ENCODE assay signal across 19 cellular contexts in genomic region chr2:201656740-201657139, GRCh38. TPM values are rescaled to one million over a fixed set of nuclear protein-coding genes. Genes with fewer than 3 reads are reported as not detected.
DNase-seq lines count a peak whose midpoint lies in the region; ATAC-seq and TF ChIP-seq lines count a peak whose summit lies in the region.
"Had no signal": no experiment of that assay in that cellular context is flagged by ENCODE, and none has a peak within 500 bp of the region (broad histone marks: within the 10 kb centered on the region; RNA-seq: fewer than 3 reads in every experiment).

No MANE protein-coding gene starts in this region.

- no peak for TF ChIP-seq EP300 in suprapubic skin (IDR thresholded peaks at IDR 0.05)

- no peak overlapping the region for H3K9ac ChIP-seq in BLaER1

- H3K27me3 Mint-ChIP-seq in GM23338 (ENCODE audit: insufficient read depth, low read depth, poor library complexity) (peaks cover 5% of the 10 kb centered on the region), WTC11 (ENCODE audit: low read depth) (no peaks in the 10 kb centered on the region), neural crest cell (ENCODE audit: low read depth) (no peaks in the 10 kb centered on the region)

- H3K9me2 ChIP-seq in GM23338 (ENCODE audit: insufficient read depth) = no peaks in the 10 kb centered on the region

- H3K4me3 ChIP-seq in BLaER1 = no peak overlapping the region
- no peak overlapping the region for H3K4me3 ChIP-seq in GM23338
- no peak overlapping the region for H3K4me3 ChIP-seq in suprapubic skin
- H3K4me3 ChIP-seq: SJSA1 had no signal

- H3K27ac Mint-ChIP-seq in GM23338 = no peak overlapping the region
- no peak overlapping the region for H3K27ac Mint-ChIP-seq in WTC11
- H3K27ac Mint-ChIP-seq in neural crest cell (ENCODE audit: unreplicated experiment) = peak overlapping the region; percentile 44
- H3K27ac Mint-ChIP-seq: CD14-positive monocyte had no signal

- ATAC-seq in GM23338 = peak; percentile 61
- ATAC-seq in WTC11 = peak; percentile 69
- ATAC-seq: Right ventricle myocardium inferior had no signal

- H3K36me3 ChIP-seq in BLaER1 (no peaks in the 10 kb centered on the region), GM23338 (ENCODE audit: insufficient read depth) (no peaks in the 10 kb centered on the region), suprapubic skin (no peaks in the 10 kb centered on the region)
- H3K36me3 ChIP-seq: SJSA1 had no signal

- no peaks in the 10 kb centered on the region for H3K79me2 ChIP-seq in GM23338 (replicated peaks; ENCODE audit: insufficient read depth)

- TF ChIP-seq CTCF in GM23338 (conservative IDR thresholded peaks at IDR 0.05; ENCODE audit: low read depth in 2 of 2) (no peak), WTC11 (IDR thresholded peaks at IDR 0.05) (no peak), neural crest cell (conservative IDR thresholded peaks at IDR 0.05) (no peak), suprapubic skin (IDR thresholded peaks at IDR 0.05) (no peak)

- H3K4me1 Mint-ChIP-seq in GM23338 (0 out of 3 replicates have a peak, but pooled peaks cover 4% of the 10 kb centered on the region), WTC11 (peaks cover 4% of the 10 kb centered on the region; the same call in 1 of the 2 replicates), neural crest cell (no peaks in the 10 kb centered on the region)

- H3K4me1 ChIP-seq in BLaER1 = 0 out of 2 replicates have a peak, but pooled peaks cover 5% of the 10 kb centered on the region
- H3K4me1 ChIP-seq in GM23338 (ENCODE audit: insufficient read depth) = no peaks in the 10 kb centered on the region
- peaks cover 6% of the 10 kb centered on the region for H3K4me1 ChIP-seq in suprapubic skin

- no peak for TF ChIP-seq POLR2A in suprapubic skin (IDR thresholded peaks at IDR 0.05)

- H3K9me3 ChIP-seq in BLaER1 (no peaks in the 10 kb centered on the region), suprapubic skin (no peaks in the 10 kb centered on the region)
- H3K9me3 ChIP-seq: SJSA1 had no signal

- H3K27me3 ChIP-seq in BLaER1 (no peaks in the 10 kb centered on the region), GM23338 (ENCODE audit: insufficient read depth) (no peaks in the 10 kb centered on the region), suprapubic skin (no peaks in the 10 kb centered on the region)
- H3K27me3 ChIP-seq: SJSA1 had no signal

- H3K36me3 Mint-ChIP-seq in GM23338 (ENCODE audit: low read depth) = no peaks in the 10 kb centered on the region
- no peaks in the 10 kb centered on the region for H3K36me3 Mint-ChIP-seq in WTC11
- H3K36me3 Mint-ChIP-seq in neural crest cell (ENCODE audit: low read depth) = no peaks in the 10 kb centered on the region
- H3K36me3 Mint-ChIP-seq: CD14-positive monocyte had no signal

- WGBS in suprapubic skin = 88% methylated on average over 5 of the region's 5 CpGs

- H3K4me3 Mint-ChIP-seq in GM23338 = no peak overlapping the region
- H3K4me3 Mint-ChIP-seq in WTC11 = no peak overlapping the region
- no peak overlapping the region for H3K4me3 Mint-ChIP-seq in neural crest cell
- H3K4me3 Mint-ChIP-seq: CD14-positive monocyte had no signal

- H3K27ac ChIP-seq in BLaER1 (no peak overlapping the region), GM23338 (ENCODE audit: low read depth) (no peak overlapping the region), suprapubic skin (no peak overlapping the region)
- H3K27ac ChIP-seq: SJSA1 had no signal

- DNase-seq in GM23338 (ENCODE audit: low spot score) (no peak), WTC11 (ENCODE audit: low spot score) (no peak), neural crest cell (ENCODE audit: low read depth, low spot score) (no peak), suprapubic skin (ENCODE audit: low spot score in 2 of 2) (no peak), dermis blood vessel endothelial cell (no peak), NOMO-1 treated with DMSO at 0.1 percent for 48 hours (lab: John Stamatoyannopoulos, UW; ENCODE audit: unreplicated experiment) (no peak)
- DNase-seq: EL, NCI-H1105 treated with DMSO at 0.1 percent for 48 hours, NCI-H2029 treated with DMSO at 0.1 percent for 48 hours, NCI-H2171, NCI-H345, NCI-H524, OCI-M1, T-helper 1 cell had no signal

- POLR2A ChIA-PET in WTC11 (lab: Charles Lee) = no interaction called here

- 0 out of 2 replicates have a peak overlapping the region, but pooled peaks have one; percentile 28 for H2AFZ ChIP-seq in GM23338

- H3K9me3 Mint-ChIP-seq in GM23338 = no peaks in the 10 kb centered on the region
- no peaks in the 10 kb centered on the region for H3K9me3 Mint-ChIP-seq in WTC11
- H3K9me3 Mint-ChIP-seq in neural crest cell = no peaks in the 10 kb centered on the region
- H3K9me3 Mint-ChIP-seq: CD14-positive monocyte had no signal

- CTCF ChIA-PET in WTC11 (lab: Charles Lee) = no interaction called here

- no peaks in the 10 kb centered on the region for H3F3A ChIP-seq in GM23338 (replicated peaks; ENCODE audit: low read depth)

- H3K4me2 ChIP-seq in BLaER1 = peak overlapping the region; percentile 24; the same call in 1 of the 2 replicates
- no peak overlapping the region for H3K4me2 ChIP-seq in GM23338

- H4K20me1 ChIP-seq in BLaER1 (no peaks in the 10 kb centered on the region), GM23338 (replicated peaks; ENCODE audit: insufficient read depth) (no peaks in the 10 kb centered on the region)

TF ChIP-seq in GM23338, 12 proteins besides CTCF, POLR2A, EP300 and RAD21:
- TF ChIP-seq EZH2phosphoT487 (IDR thresholded peaks at IDR 0.05; ENCODE audit: unreplicated experiment) (no peak), EZH2 (IDR thresholded peaks at IDR 0.05; ENCODE audit: low read depth, unreplicated experiment) (no peak), CREB1 (CRISPR knock-in tag; IDR thresholded peaks at IDR 0.05; ENCODE audit: low read depth) (no peak), ZNF331 (CRISPR knock-in tag; IDR thresholded peaks at IDR 0.05; ENCODE audit: low read depth) (no peak)
TF ChIP-seq in GM23338: peak in this region for 0.

TF ChIP-seq in WTC11, 78 proteins besides CTCF, POLR2A, EP300 and RAD21 (continues in another document):
- no peak for TF ChIP-seq ZSCAN18 (CRISPR knock-in tag; IDR thresholded peaks at IDR 0.05)
- TF ChIP-seq ELF4 (CRISPR knock-in tag; IDR thresholded peaks at IDR 0.05; ENCODE audit: low read depth) = no peak
- no peak for TF ChIP-seq PRDM15 (CRISPR knock-in tag; IDR thresholded peaks at IDR 0.05)
- TF ChIP-seq RORB (CRISPR knock-in tag; IDR thresholded peaks at IDR 0.05) = no peak
- no peak for TF ChIP-seq CDX4 (CRISPR knock-in tag; IDR thresholded peaks at IDR 0.05; ENCODE audit: borderline replicate concordance)
- TF ChIP-seq JUN (CRISPR knock-in tag; IDR thresholded peaks at IDR 0.05) = no peak
- no peak for TF ChIP-seq TP53 (CRISPR knock-in tag; IDR thresholded peaks at IDR 0.05)
- no peak for TF ChIP-seq ZNF423 (CRISPR knock-in tag; IDR thresholded peaks at IDR 0.05)

RNA-seq across cellular contexts. Expression of gene TMEM237, which starts 13.4 kb away (rescaled TPM):
- total RNA-seq in GM23338 (2014; rRNA removed; shearing (Covaris generic)) = 42.0 and 57.7 TPM in 2 replicates
- 46.3 and 48.9 TPM in 2 replicates for polyA plus RNA-seq in GM23338 (2016; fragmentation: Nextera tagmentation; extraction: Ambion mirVana)
- total RNA-seq in WTC11 (2021) (33.5 to 33.9 TPM (median 33.6 TPM) in 3 replicates), neural crest cell (67.5 and 67.8 TPM in 2 replicates), suprapubic skin (10 to 100 TPM; 41.4 to 76.6 (median 66.2) TPM), dermis blood vessel endothelial cell (28.2 and 35.0 TPM in 2 replicates)

RNA-seq across cellular contexts. Expression of gene MPP4, which starts 41.7 kb away (rescaled TPM):
- 0.35 TPM in 1 of 2 replicates, not detected in the other for total RNA-seq in GM23338 (2014; rRNA removed; shearing (Covaris generic))
- 0.09 TPM in 1 of 2 replicates, not detected in the other for polyA plus RNA-seq in GM23338 (2016; fragmentation: Nextera tagmentation; extraction: Ambion mirVana)
- total RNA-seq in WTC11 (2021) (not detected in 3 replicates), neural crest cell (0.18 and 0.19 TPM in 2 replicates), suprapubic skin (not detected), dermis blood vessel endothelial cell (2.2 and 3.1 TPM in 2 replicates)
- total RNA-seq: H4, Right ventricle myocardium inferior had no signal
- polyA plus RNA-seq: CD14-positive monocyte had no signal
